Comparison of ENCODE assay signal across 13 cellular contexts in the genomic region with DNA sequence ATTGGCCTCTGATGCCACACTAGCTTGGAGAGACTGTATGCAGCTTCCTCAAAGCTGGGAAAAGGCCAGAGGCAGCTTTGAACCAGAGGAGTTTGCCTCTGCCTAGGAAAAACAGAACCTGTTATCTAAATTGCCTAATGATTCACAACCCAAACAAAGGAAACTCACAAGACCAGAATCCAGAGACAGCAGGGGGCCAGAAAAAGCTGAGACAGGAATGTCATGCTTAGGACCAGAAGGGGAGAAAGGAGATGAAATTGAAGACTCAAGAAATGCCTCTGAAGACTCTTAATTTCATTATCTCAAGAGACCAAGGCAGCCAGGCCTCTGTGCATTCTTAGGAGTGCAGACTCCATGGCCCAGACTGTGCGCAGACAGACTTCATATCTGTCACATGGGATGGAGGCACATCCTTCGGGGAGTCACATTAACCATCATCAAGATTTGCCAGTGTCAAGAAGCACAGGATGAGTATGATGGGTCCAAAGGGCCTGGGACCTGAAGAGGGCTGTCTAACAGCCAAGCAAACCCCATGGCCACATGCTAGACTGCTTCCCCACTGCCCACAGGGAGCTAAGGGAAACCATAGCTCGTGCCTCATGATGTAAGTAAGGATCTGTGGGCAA. TPM values are rescaled to one million over a fixed set of nuclear protein-coding genes. Genes with fewer than 3 reads are reported as not detected.
DNase-seq lines count a peak whose midpoint lies in the region; ATAC-seq, FAIRE-seq and TF ChIP-seq lines count a peak whose summit lies in the region.
"Had no signal": no experiment of that assay in that cellular context is flagged by ENCODE, and none has a peak within 500 bp of the region (broad histone marks: within the 10 kb centered on the region; RNA-seq: fewer than 3 reads in every experiment).

No MANE protein-coding gene starts in this region.

- peak overlapping the region; percentile 8 for H2AFZ ChIP-seq in astrocyte (ENCODE audit: low read depth, low read length)

- H3K4me1 ChIP-seq in A549 (peaks cover 9% of the 10 kb centered on the region), astrocyte (ENCODE audit: insufficient read depth, low read length) (peaks cover 27% of the 10 kb centered on the region), uterus (no peaks in the 10 kb centered on the region), upper lobe of left lung (no peaks in the 10 kb centered on the region)

- intact Hi-C loops in uterus (cut with DNase I; ENCODE audit: low total_unique reads) = no loop called here

- H3K4me1 Mint-ChIP-seq in astrocyte (ENCODE audit: low read depth, unreplicated experiment) = peaks cover 17% of the 10 kb centered on the region
- H3K4me1 Mint-ChIP-seq: activated B cell treated with CpG ODN at 0.5 μM for 24 hours had no signal

- peak overlapping the region in 1 of 2 experiments; percentile 41; a peak in 3 of 6 replicates for H3K27ac ChIP-seq in A549
- H3K27ac ChIP-seq in astrocyte (ENCODE audit: low read depth, low read length) = peak overlapping the region; percentile 70
- no peak overlapping the region for H3K27ac ChIP-seq in uterus
- H3K27ac ChIP-seq in upper lobe of left lung = no peak overlapping the region
- H3K27ac ChIP-seq: KMS-11 had no signal

- H3K4me3 Mint-ChIP-seq in astrocyte (ENCODE audit: unreplicated experiment) = no peak overlapping the region
- H3K4me3 Mint-ChIP-seq: activated B cell treated with CpG ODN at 0.5 μM for 24 hours had no signal

- no peaks in the 10 kb centered on the region for H3K79me2 ChIP-seq in astrocyte (ENCODE audit: insufficient read depth, low read length)

- H3K9me3 ChIP-seq in A549 (no peaks in the 10 kb centered on the region), astrocyte (ENCODE audit: insufficient read depth, low read depth, low read length) (no peaks in the 10 kb centered on the region), uterus (no peaks in the 10 kb centered on the region), upper lobe of left lung (no peaks in the 10 kb centered on the region)

- WGBS in A549 (ENCODE audit: missing lambda C conversion rate) = 89% methylated on average over 3 of the region's 3 CpGs
- 91 to 94% methylated on average over 3 of the region's 3 CpGs for WGBS in upper lobe of left lung, 2 donors

- no peaks in the 10 kb centered on the region for H3K9me3 Mint-ChIP-seq in astrocyte (ENCODE audit: unreplicated experiment)
- H3K9me3 Mint-ChIP-seq: activated B cell treated with CpG ODN at 0.5 μM for 24 hours; activated T-helper 2 cell treated with anti-CD3 and anti-CD28 coated beads, Interferon-gamma antibody, Interleukin-2, Interleukin-4, amounts not matched to agents 10 μg/mL and 5 μg/mL and 100 μg/mL, durations not matched to agents 14 hours and 24 hours and 36 hours had no signal

- H3K4me3 ChIP-seq in A549 (no peak overlapping the region), astrocyte (ENCODE audit: insufficient read depth, low read depth, low read length) (no peak overlapping the region), uterus (no peak overlapping the region), upper lobe of left lung (no peak overlapping the region)

- H3K36me3 Mint-ChIP-seq in astrocyte (ENCODE audit: low read depth, unreplicated experiment) = peaks cover 2% of the 10 kb centered on the region

- FAIRE-seq in A549 (lab: Jason Lieb, UNC) = no peak
- peak; percentile 63 for FAIRE-seq in astrocyte (lab: Jason Lieb, UNC)
- FAIRE-seq: urothelium cell line had no signal

- no peaks in the 10 kb centered on the region for H3K27me3 Mint-ChIP-seq in astrocyte (ENCODE audit: low read depth, unreplicated experiment)
- H3K27me3 Mint-ChIP-seq: activated B cell treated with CpG ODN at 0.5 μM for 24 hours had no signal

- DNase-seq in A549 (ENCODE audit: low read depth in 1 of 2, low spot score in 1 of 2) = peak; percentile 18 to 36
- peak; percentile 90 for DNase-seq in HT1080 (ENCODE audit: low read depth)
- peak; percentile 83 for DNase-seq in astrocyte (ENCODE audit: low read depth)
- peak; percentile 61 for DNase-seq in iPS-NIHi11 (ENCODE audit: low spot score)
- no peak for DNase-seq in uterus
- no peak for DNase-seq in upper lobe of left lung
- DNase-seq in NCI-H1092 treated with DMSO at 0.1 percent for 48 hours (lab: John Stamatoyannopoulos, UW) = no peak
- DNase-seq in NCI-H2171 treated with DMSO at 0.1 percent for 48 hours (lab: John Stamatoyannopoulos, UW) = no peak
- DNase-seq: activated B cell treated with CpG ODN at 0.5 μM for 24 hours, NCI-H82 had no signal

- H3K9ac ChIP-seq in astrocyte (ENCODE audit: low read length) = no peak overlapping the region
- H3K9ac ChIP-seq: KMS-11 had no signal

- H3K27me3 ChIP-seq in astrocyte (ENCODE audit: insufficient read depth, low read length) (no peaks in the 10 kb centered on the region), uterus (no peaks in the 10 kb centered on the region), upper lobe of left lung (no peaks in the 10 kb centered on the region)

- peak overlapping the region; percentile 87 for H3K27ac Mint-ChIP-seq in astrocyte (ENCODE audit: unreplicated experiment)
- H3K27ac Mint-ChIP-seq: activated B cell treated with CpG ODN at 0.5 μM for 24 hours; activated T-helper 2 cell treated with anti-CD3 and anti-CD28 coated beads, Interferon-gamma antibody, Interleukin-2, Interleukin-4, amounts not matched to agents 10 μg/mL and 5 μg/mL and 100 μg/mL, durations not matched to agents 14 hours and 24 hours and 36 hours had no signal

- TF ChIP-seq POLR2A in A549 (IDR thresholded peaks at IDR 0.05; ENCODE audit: low read length) (no peak), uterus (IDR thresholded peaks at IDR 0.05) (no peak), upper lobe of left lung (IDR thresholded peaks at IDR 0.05) (no peak)

- POLR2A ChIA-PET in A549 (lab: Yijun Ruan, JAX) = interaction anchor here (1.0 to 1.6 kb wide), 2 partner anchors 32 to 57 kb away, joined by 4 to 5 read pairs; a partner anchor contains a TSS

- TF ChIP-seq CTCF in A549 (IDR thresholded peaks at IDR 0.05) = no peak
- TF ChIP-seq CTCF in astrocyte (IDR thresholded peaks at IDR 0.05; ENCODE audit: insufficient read depth, low read depth, low read length) = no peak
- TF ChIP-seq CTCF in uterus (IDR thresholded peaks at IDR 0.05) = no peak
- TF ChIP-seq CTCF in upper lobe of left lung (IDR thresholded peaks at IDR 0.05) = no peak

- no peaks in the 10 kb centered on the region for H4K20me1 ChIP-seq in astrocyte (ENCODE audit: insufficient read depth, low read length)

- H3K36me3 ChIP-seq in astrocyte (ENCODE audit: insufficient read depth, low read length) (no peaks in the 10 kb centered on the region), uterus (no peaks in the 10 kb centered on the region), upper lobe of left lung (no peaks in the 10 kb centered on the region)

- CTCF ChIA-PET in A549 (lab: Yijun Ruan, JAX) = interaction anchor here (0.5 to 1.1 kb wide), 2 partner anchors 280 to 539 kb away, joined by 3 read pairs; no protein-coding TSS in a partner anchor

- TF ChIP-seq RAD21 in A549 (conservative IDR thresholded peaks at IDR 0.05 in 1 of 2, IDR thresholded peaks at IDR 0.05 in 1 of 2) = no peak

- ATAC-seq in A549 (peak; percentile 41 to 67; a peak in 5 of 6 replicates), upper lobe of left lung (ENCODE audit: low FRiP score in 2 of 2) (no peak)

- TF ChIP-seq EP300 in A549 (IDR thresholded peaks at IDR 0.05) = no peak
- no peak for TF ChIP-seq EP300 in upper lobe of left lung (IDR thresholded peaks at IDR 0.05)

- H3K4me2 ChIP-seq in A549 = peak overlapping the region; percentile 48
- H3K4me2 ChIP-seq in astrocyte (ENCODE audit: low read length) = peak overlapping the region; percentile 56
- H3K4me2 ChIP-seq: KMS-11 had no signal

TF ChIP-seq in A549, 52 proteins besides CTCF, POLR2A, EP300 and RAD21:
- TF ChIP-seq FOSL2 (IDR thresholded peaks at IDR 0.05) (no peak), FOSL2 (CRISPR knock-in tag; IDR thresholded peaks at IDR 0.05) (peak; percentile 35; the same call in 1 of the 2 replicates), MAFK (IDR thresholded peaks at IDR 0.05; ENCODE audit: partially characterized antibody) (no peak)

RNA-seq across cellular contexts. Expression of a gene that starts 57.3 kb away (rescaled TPM):
- polyA plus RNA-seq in A549 (2011; rRNA removed) (13.4 and 17.4 TPM in 2 replicates), A549 (2017; fragmentation: RNase III; extraction: RNeasy Plus Mini Kit Qiagen cat#74134 plus additional on column Dnase treatment) (7.6 to 8.6 TPM (median 8.4 TPM) in 3 replicates)
- polyA plus RNA-seq in A549 (2012; cell fraction: cytosol; rRNA removed) = 5.6 and 8.1 TPM in 2 replicates
- 5.0 and 5.1 TPM in 2 replicates for polyA plus RNA-seq in A549 (2012; cell fraction: nucleus; rRNA removed)
- 16.3 and 19.0 TPM in 2 replicates for polyA minus RNA-seq in A549 (2011; rRNA and poly(A)+ RNA removed)
- total RNA-seq in HT1080 (2014; rRNA removed; shearing (Covaris generic)) = 9.9 and 11.7 TPM in 2 replicates
- 10.7 and 12.3 TPM in 2 replicates for polyA plus RNA-seq in HT1080 (2015; cell fraction: cytosol; rRNA removed)
- polyA plus RNA-seq in HT1080 (2015; cell fraction: nucleus; rRNA removed) = 6.4 and 7.3 TPM in 2 replicates
- total RNA-seq in astrocyte (30.2 and 32.0 TPM in 2 replicates), uterus (10 to 100 TPM in 3 of 4 donors, 1 to 10 TPM in 1; 10.0 to 22.7 (median 15.1) TPM), upper lobe of left lung (10 to 100 TPM in 5 of 6 donors, 1 to 10 TPM in 1; 9.8 to 24.1 (median 18.7) TPM)

Comparison
In these comparisons a context has a peak if more than half of its experiments do, and no peak if none do; other contexts are left out.
1. ATAC-seq: peak in A549 (2 of 2); none in upper lobe of left lung (0 of 2).
2. DNase-seq: peak in A549 (2 of 2), HT1080 (single experiment), astrocyte (single experiment) and iPS-NIHi11 (single experiment); none in uterus (0 of 2), upper lobe of left lung (0 of 2), NCI-H1092 treated with DMSO at 0.1 percent for 48 hours (single experiment) and NCI-H2171 treated with DMSO at 0.1 percent for 48 hours (single experiment).